Comparison of ENCODE assay signal across 13 cellular contexts in the genomic region with DNA sequence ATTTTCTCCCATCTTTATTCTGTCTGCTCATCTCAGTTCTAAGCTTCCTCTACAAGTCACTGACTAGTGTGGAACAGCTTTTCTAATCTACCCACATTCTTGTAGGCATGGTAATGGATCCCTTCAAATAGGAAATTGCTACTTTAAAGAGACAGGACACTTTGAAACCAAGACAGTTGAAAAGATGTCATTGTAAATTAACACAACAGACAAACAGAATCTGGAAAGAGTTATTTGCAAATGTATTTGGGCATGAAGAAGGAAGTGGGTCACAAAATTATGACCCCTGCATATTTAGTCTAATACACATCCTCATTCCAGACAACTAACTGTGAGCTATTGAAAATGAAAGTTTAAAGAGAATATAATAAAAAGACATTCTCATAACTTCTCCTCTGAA.
A peak's percentile ranks its signal among the peaks of the same experiment; 100 is the strongest.
DNase-seq lines count a peak whose midpoint lies in the region; ATAC-seq, FAIRE-seq and TF ChIP-seq lines count a peak whose summit lies in the region.
"Had no signal": no experiment of that assay in that cellular context is flagged by ENCODE, and none has a peak within 500 bp of the region (broad histone marks: within the 10 kb centered on the region; RNA-seq: fewer than 3 reads in every experiment).

No MANE protein-coding gene starts in this region.

- H3K4me1 ChIP-seq in smooth muscle cell (ENCODE audit: low read depth) (peaks cover 14% of the 10 kb centered on the region), kidney (ENCODE audit: control insufficient read depth in 1 of 2, insufficient read depth in 1 of 2, low read depth in 1 of 2, low read length in 2 of 2) (no peaks in the 10 kb centered on the region)

- peak overlapping the region; percentile 77 for H3K27ac ChIP-seq in smooth muscle cell (ENCODE audit: low read depth)
- H3K27ac ChIP-seq in kidney (ENCODE audit: low read depth in 2 of 2, low read length in 2 of 2): no peak overlapping the region
- H3K27ac ChIP-seq: ovary had no signal

- no peaks in the 10 kb centered on the region for H4K20me1 ChIP-seq in smooth muscle cell (ENCODE audit: low read depth)

- ATAC-seq in SK-N-SH treated with all-trans-retinoic acid at 6 μM for 48 hours (peak; percentile 91), esophagus mucosa (no peak), HG02870 (IDR thresholded peaks at IDR 0.05; ENCODE audit: unreplicated experiment) (no peak)
- ATAC-seq: left colon had no signal

- peak overlapping the region; percentile 95 for H2AFZ ChIP-seq in smooth muscle cell (ENCODE audit: low read depth)

- FAIRE-seq in H54 (lab: Jason Lieb, UNC): peak; percentile 64
- FAIRE-seq in kidney (lab: Jason Lieb, UNC): no peak

- intact Hi-C loops in kidney (cut with DNase I): no loop called here

- H3K9me3 ChIP-seq in smooth muscle cell (replicated peaks; ENCODE audit: low read depth) (no peaks in the 10 kb centered on the region), kidney (ENCODE audit: control insufficient read depth in 1 of 2, low read length in 2 of 2) (no peaks in the 10 kb centered on the region)
- H3K9me3 ChIP-seq: ovary had no signal

- DNase-seq in H54 (ENCODE audit: insufficient read length, low spot score) (no peak), fibroblast of villous mesenchyme (ENCODE audit: low read depth) (peak; percentile 58), smooth muscle cell (lab: John Stamatoyannopoulos, UW; ENCODE audit: unreplicated experiment) (no peak), kidney (no peak)
- DNase-seq: activated naive CD8-positive, alpha-beta T cell treated with anti-CD3 and anti-CD28 coated beads, Interleukin-2, amount 10 ng/mL, durations not matched to agents 7 days and 5 days; left colon; NCI-H2081; ovary; stimulated activated CD4-positive, alpha-beta T cell treated with anti-CD3 and anti-CD28 coated beads, Interleukin-2, amount 100 ng/mL, for 24 hours; T-helper 9 cell had no signal

- H3K4me2 ChIP-seq in smooth muscle cell: peak overlapping the region; percentile 77

- H3K4me3 ChIP-seq in fibroblast of villous mesenchyme (ENCODE audit: low read depth, low read length) (no peak overlapping the region), smooth muscle cell (no peak overlapping the region), kidney (ENCODE audit: low read length in 2 of 2) (no peak overlapping the region)
- H3K4me3 ChIP-seq: ovary had no signal

- TF ChIP-seq CTCF in fibroblast of villous mesenchyme (IDR thresholded peaks at IDR 0.05; ENCODE audit: insufficient read depth, low read depth, low read length): no peak
- no peak for TF ChIP-seq CTCF in smooth muscle cell (IDR thresholded peaks at IDR 0.05; ENCODE audit: borderline replicate concordance, insufficient read depth, poor library complexity, severe bottlenecking)
- TF ChIP-seq CTCF in kidney (IDR thresholded peaks at IDR 0.05; ENCODE audit: borderline replicate concordance, extremely low read depth, insufficient read depth): no peak

- H3K9ac ChIP-seq in smooth muscle cell (ENCODE audit: low read depth) (peak overlapping the region; percentile 25), kidney (ENCODE audit: low read length in 2 of 2) (no peak overlapping the region)

- no peaks in the 10 kb centered on the region for H3K79me2 ChIP-seq in smooth muscle cell (ENCODE audit: low read depth)

- H3K27me3 ChIP-seq in smooth muscle cell (ENCODE audit: low read depth): no peaks in the 10 kb centered on the region
- H3K27me3 ChIP-seq: ovary had no signal

- no peak for TF ChIP-seq POLR2A in H54 (IDR thresholded peaks at IDR 0.05; ENCODE audit: low read depth, low read length)

- no peaks in the 10 kb centered on the region for H3K36me3 ChIP-seq in smooth muscle cell (ENCODE audit: low read depth)
- H3K36me3 ChIP-seq in kidney (ENCODE audit: control insufficient read depth in 1 of 2, insufficient read depth in 2 of 2, low read length in 2 of 2): no peaks in the 10 kb centered on the region
- H3K36me3 ChIP-seq: ovary had no signal

- H3F3A ChIP-seq in smooth muscle cell (ENCODE audit: low read depth): peaks cover 8% of the 10 kb centered on the region

TF ChIP-seq in SK-N-SH treated with all-trans-retinoic acid at 6 μM for 48 hours, 23 proteins besides CTCF, POLR2A, EP300 and RAD21:
- TF ChIP-seq TCF4 (CRISPR knock-in tag; IDR thresholded peaks at IDR 0.05; ENCODE audit: borderline replicate concordance) (no peak), ZFP30 (CRISPR knock-in tag; IDR thresholded peaks at IDR 0.05) (no peak), TOX (CRISPR knock-in tag; IDR thresholded peaks at IDR 0.05; ENCODE audit: borderline replicate concordance) (peak; percentile 83; the same call in 1 of the 2 replicates)
